ENCODE assay signal across 10 cellular contexts in the genomic region with DNA sequence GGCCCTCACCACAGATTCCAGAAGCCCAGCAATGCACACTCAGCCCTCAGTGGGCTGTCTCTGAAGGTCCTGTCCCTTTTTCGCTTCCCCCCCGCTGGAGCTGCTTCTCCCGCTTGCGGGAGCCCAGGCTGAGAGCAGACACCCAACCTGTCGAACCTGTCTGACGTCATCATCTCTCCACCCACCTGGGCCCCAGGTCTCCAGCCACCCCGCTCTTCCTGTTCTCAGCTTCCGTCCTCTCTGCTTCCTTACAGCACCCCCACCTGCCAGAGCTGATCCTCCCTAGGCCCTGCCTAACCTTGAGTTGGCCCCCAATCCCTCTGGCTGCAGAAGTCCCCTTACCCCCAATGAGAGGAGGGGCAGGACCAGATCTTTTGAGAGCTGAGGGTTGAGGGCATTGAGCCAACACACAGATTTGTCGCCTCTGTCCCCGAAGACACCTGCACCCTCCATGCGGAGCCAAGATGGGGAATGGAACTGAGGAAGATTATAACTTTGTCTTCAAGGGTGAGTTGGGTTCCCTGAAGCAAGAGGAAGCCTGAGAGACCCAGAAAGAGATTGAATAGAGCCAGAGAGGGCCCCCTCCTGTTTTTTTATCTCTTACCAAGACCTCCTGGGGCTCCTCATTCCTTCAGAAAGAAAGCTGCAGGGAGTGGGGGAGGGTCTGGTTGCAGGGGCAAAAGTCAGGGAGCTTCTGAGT. TPM values are rescaled to one million over a fixed set of nuclear protein-coding genes. Genes with fewer than 3 reads are reported as not detected.
A peak's percentile ranks its signal among the peaks of the same experiment; 100 is the strongest.
DNase-seq lines count a peak whose midpoint lies in the region; ATAC-seq and TF ChIP-seq lines count a peak whose summit lies in the region.
"Had no signal": no experiment of that assay in that cellular context is flagged by ENCODE, and none has a peak within 500 bp of the region (broad histone marks: within the 10 kb centered on the region; RNA-seq: fewer than 3 reads in every experiment).

A gene (plus strand): TSS at position 224 of the 700 bp plus-strand sequence. CDS start 241 bp downstream, at position 465.

- peak; percentile 96 for DNase-seq in GM23338 (ENCODE audit: low spot score)
- DNase-seq in NCI-H510A treated with DMSO at 0.1 percent for 48 hours (lab: John Stamatoyannopoulos, UW), result peak; percentile 96
- DNase-seq in epithelial cell of proximal tubule (ENCODE audit: low read depth), result no peak
- peak; percentile 27 for DNase-seq in osteoblast (ENCODE audit: insufficient read length, low spot score, missing footprints)
- no peak for DNase-seq in NCI-H345 treated with DMSO at 0.1 percent for 48 hours (lab: John Stamatoyannopoulos, UW; ENCODE audit: unreplicated experiment)
- DNase-seq in NCI-H2227 treated with DMSO at 0.1 percent for 48 hours (lab: John Stamatoyannopoulos, UW), result no peak
- DNase-seq: NCI-H345 had no signal

- H3K9me3 Mint-ChIP-seq in GM23338, result no peaks in the 10 kb centered on the region
- H3K9me3 Mint-ChIP-seq: activated naive CD4-positive, alpha-beta T cell treated with anti-CD3 and anti-CD28 coated beads, Interleukin-2, amount 50 U/mL, for 24 hours had no signal

- H3K27me3 ChIP-seq in GM23338 (ENCODE audit: insufficient read depth) (peaks cover 7% of the 10 kb centered on the region; the same call in 1 of the 2 replicates), osteoblast (ENCODE audit: insufficient read depth, low read length) (no peaks in the 10 kb centered on the region)

- H3K27ac ChIP-seq in GM23338 (ENCODE audit: low read depth) (peak within 1 kb of the TSS; percentile 99), osteoblast (ENCODE audit: low read depth, low read length) (no peak within 1 kb of the TSS)

- peaks cover 40% of the 10 kb centered on the region for H3K4me1 Mint-ChIP-seq in GM23338

- H3K36me3 ChIP-seq in GM23338 (ENCODE audit: insufficient read depth) (no peaks in the 10 kb centered on the region), osteoblast (ENCODE audit: insufficient read depth, low read length) (peaks cover 9% of the 10 kb centered on the region)

- H3K9me2 ChIP-seq in GM23338 (ENCODE audit: insufficient read depth), result no peaks in the 10 kb centered on the region

- H3K9me3 ChIP-seq in osteoblast (ENCODE audit: low read depth, low read length), result no peaks in the 10 kb centered on the region

- H3K4me3 ChIP-seq in GM23338 (peak within 1 kb of the TSS; percentile 59), epithelial cell of proximal tubule (ENCODE audit: low read depth, low read length) (no peak within 1 kb of the TSS), osteoblast (ENCODE audit: insufficient read depth, low read length) (no peak within 1 kb of the TSS)

- peaks cover 9% of the 10 kb centered on the region for H4K20me1 ChIP-seq in GM23338 (replicated peaks; ENCODE audit: insufficient read depth)
- H4K20me1 ChIP-seq in osteoblast (ENCODE audit: insufficient read depth, low read length), result no peaks in the 10 kb centered on the region

- H3K36me3 Mint-ChIP-seq in GM23338 (ENCODE audit: low read depth), result peaks cover 22% of the 10 kb centered on the region
- H3K36me3 Mint-ChIP-seq: activated naive CD4-positive, alpha-beta T cell treated with anti-CD3 and anti-CD28 coated beads, Interleukin-2, amount 50 U/mL, for 24 hours had no signal

- peaks cover 18% of the 10 kb centered on the region for H3K4me1 ChIP-seq in GM23338 (ENCODE audit: insufficient read depth)
- H3K4me1 ChIP-seq in osteoblast (ENCODE audit: insufficient read depth, low read length), result no peaks in the 10 kb centered on the region

- H3K4me2 ChIP-seq in GM23338 (peak within 1 kb of the TSS; percentile 85), osteoblast (ENCODE audit: insufficient read depth, low read length) (no peak within 1 kb of the TSS)

- TF ChIP-seq CTCF in GM23338 (conservative IDR thresholded peaks at IDR 0.05; ENCODE audit: low read depth in 2 of 2), result peak in 1 of 2 experiments; percentile 29; a peak in 1 of 4 replicates
- no peak for TF ChIP-seq CTCF in epithelial cell of proximal tubule (conservative IDR thresholded peaks at IDR 0.05; ENCODE audit: low read depth, low read length)
- TF ChIP-seq CTCF in osteoblast (IDR thresholded peaks at IDR 0.05; ENCODE audit: extremely low read depth, low read depth, low read length), result no peak

- ATAC-seq in GM23338 (peak; percentile 80), HG02610 (IDR thresholded peaks at IDR 0.05; ENCODE audit: unreplicated experiment) (no peak), GM19023 (IDR thresholded peaks at IDR 0.05; ENCODE audit: unreplicated experiment) (no peak)

- peaks cover 13% of the 10 kb centered on the region for H3K27me3 Mint-ChIP-seq in GM23338 (ENCODE audit: insufficient read depth, low read depth, poor library complexity)
- H3K27me3 Mint-ChIP-seq: activated naive CD4-positive, alpha-beta T cell treated with anti-CD3 and anti-CD28 coated beads, Interleukin-2, amount 50 U/mL, for 24 hours had no signal

- peak within 1 kb of the TSS; percentile 98 for H3K27ac Mint-ChIP-seq in GM23338
- H3K27ac Mint-ChIP-seq: activated naive CD4-positive, alpha-beta T cell treated with anti-CD3 and anti-CD28 coated beads, Interleukin-2, amount 50 U/mL, for 24 hours had no signal

- peak within 1 kb of the TSS; percentile 88 for H2AFZ ChIP-seq in GM23338
- no peak within 1 kb of the TSS for H2AFZ ChIP-seq in osteoblast (ENCODE audit: low read length)

- H3K79me2 ChIP-seq in GM23338 (replicated peaks; ENCODE audit: insufficient read depth), result peaks cover 9% of the 10 kb centered on the region; the same call in 1 of the 2 replicates
- H3K79me2 ChIP-seq in osteoblast (ENCODE audit: insufficient read depth, low read length), result no peaks in the 10 kb centered on the region

- H3F3A ChIP-seq in GM23338 (replicated peaks; ENCODE audit: low read depth), result peaks cover 28% of the 10 kb centered on the region

- peak within 1 kb of the TSS; percentile 88 for H3K4me3 Mint-ChIP-seq in GM23338
- H3K4me3 Mint-ChIP-seq: activated naive CD4-positive, alpha-beta T cell treated with anti-CD3 and anti-CD28 coated beads, Interleukin-2, amount 50 U/mL, for 24 hours had no signal

TF ChIP-seq in GM23338, 12 proteins besides CTCF, POLR2A, EP300 and RAD21 (continues in another document):
- TF ChIP-seq ZNF331 (CRISPR knock-in tag; IDR thresholded peaks at IDR 0.05; ENCODE audit: low read depth) (no peak), EZH2 (IDR thresholded peaks at IDR 0.05; ENCODE audit: low read depth, unreplicated experiment) (no peak), ZNF114 (CRISPR knock-in tag; IDR thresholded peaks at IDR 0.05) (no peak), NANOG (IDR thresholded peaks at IDR 0.05; ENCODE audit: borderline replicate concordance) (no peak), EZH2phosphoT487 (IDR thresholded peaks at IDR 0.05; ENCODE audit: unreplicated experiment) (no peak), POLR2AphosphoS5 (IDR thresholded peaks at IDR 0.05; ENCODE audit: low read depth) (peak; percentile 68), JUNB (IDR thresholded peaks at IDR 0.05; ENCODE audit: unreplicated experiment) (no peak), CREB1 (CRISPR knock-in tag; IDR thresholded peaks at IDR 0.05; ENCODE audit: low read depth) (peak; percentile 94), STAT1 (IDR thresholded peaks at IDR 0.05; ENCODE audit: unreplicated experiment) (no peak)
- TF ChIP-seq, protein P1, sequence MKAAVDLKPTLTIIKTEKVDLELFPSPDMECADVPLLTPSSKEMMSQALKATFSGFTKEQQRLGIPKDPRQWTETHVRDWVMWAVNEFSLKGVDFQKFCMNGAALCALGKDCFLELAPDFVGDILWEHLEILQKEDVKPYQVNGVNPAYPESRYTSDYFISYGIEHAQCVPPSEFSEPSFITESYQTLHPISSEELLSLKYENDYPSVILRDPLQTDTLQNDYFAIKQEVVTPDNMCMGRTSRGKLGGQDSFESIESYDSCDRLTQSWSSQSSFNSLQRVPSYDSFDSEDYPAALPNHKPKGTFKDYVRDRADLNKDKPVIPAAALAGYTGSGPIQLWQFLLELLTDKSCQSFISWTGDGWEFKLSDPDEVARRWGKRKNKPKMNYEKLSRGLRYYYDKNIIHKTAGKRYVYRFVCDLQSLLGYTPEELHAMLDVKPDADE (IDR thresholded peaks at IDR 0.05), result peak; percentile 39; the same call in 1 of the 2 replicates
- TF ChIP-seq, protein P2, sequence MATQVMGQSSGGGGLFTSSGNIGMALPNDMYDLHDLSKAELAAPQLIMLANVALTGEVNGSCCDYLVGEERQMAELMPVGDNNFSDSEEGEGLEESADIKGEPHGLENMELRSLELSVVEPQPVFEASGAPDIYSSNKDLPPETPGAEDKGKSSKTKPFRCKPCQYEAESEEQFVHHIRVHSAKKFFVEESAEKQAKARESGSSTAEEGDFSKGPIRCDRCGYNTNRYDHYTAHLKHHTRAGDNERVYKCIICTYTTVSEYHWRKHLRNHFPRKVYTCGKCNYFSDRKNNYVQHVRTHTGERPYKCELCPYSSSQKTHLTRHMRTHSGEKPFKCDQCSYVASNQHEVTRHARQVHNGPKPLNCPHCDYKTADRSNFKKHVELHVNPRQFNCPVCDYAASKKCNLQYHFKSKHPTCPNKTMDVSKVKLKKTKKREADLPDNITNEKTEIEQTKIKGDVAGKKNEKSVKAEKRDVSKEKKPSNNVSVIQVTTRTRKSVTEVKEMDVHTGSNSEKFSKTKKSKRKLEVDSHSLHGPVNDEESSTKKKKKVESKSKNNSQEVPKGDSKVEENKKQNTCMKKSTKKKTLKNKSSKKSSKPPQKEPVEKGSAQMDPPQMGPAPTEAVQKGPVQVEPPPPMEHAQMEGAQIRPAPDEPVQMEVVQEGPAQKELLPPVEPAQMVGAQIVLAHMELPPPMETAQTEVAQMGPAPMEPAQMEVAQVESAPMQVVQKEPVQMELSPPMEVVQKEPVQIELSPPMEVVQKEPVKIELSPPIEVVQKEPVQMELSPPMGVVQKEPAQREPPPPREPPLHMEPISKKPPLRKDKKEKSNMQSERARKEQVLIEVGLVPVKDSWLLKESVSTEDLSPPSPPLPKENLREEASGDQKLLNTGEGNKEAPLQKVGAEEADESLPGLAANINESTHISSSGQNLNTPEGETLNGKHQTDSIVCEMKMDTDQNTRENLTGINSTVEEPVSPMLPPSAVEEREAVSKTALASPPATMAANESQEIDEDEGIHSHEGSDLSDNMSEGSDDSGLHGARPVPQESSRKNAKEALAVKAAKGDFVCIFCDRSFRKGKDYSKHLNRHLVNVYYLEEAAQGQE (IDR thresholded peaks at IDR 0.05; ENCODE audit: unreplicated experiment), result no peak

RNA-seq across cellular contexts. Expression of the gene that starts here (rescaled TPM):
- 21.3 and 30.0 TPM in 2 replicates for total RNA-seq in GM23338 (2014; rRNA removed; shearing (Covaris generic))
- polyA plus RNA-seq in GM23338 (2016; fragmentation: Nextera tagmentation; extraction: Ambion mirVana), result 42.7 and 47.3 TPM in 2 replicates
- total RNA-seq in epithelial cell of proximal tubule (17.8 and 47.5 TPM in 2 replicates), osteoblast (not detected in 2 replicates)

Comparison
In these comparisons a context has a peak if more than half of its experiments do, and no peak if none do; other contexts are left out.
1. RNA of the gene that starts here (total RNA-seq): 17.8 to 47.5 TPM in epithelial cell of proximal tubule and 21.3 to 30.0 TPM in GM23338; not detected in osteoblast; every median in the first group is over 10 times any median in the second.
2. Peak in DNase-seq in osteoblast; RNA of the gene not detected or under 1 TPM.
3. DNase-seq: peak in GM23338 (single experiment) and NCI-H510A treated with DMSO at 0.1 percent for 48 hours (single experiment); none in epithelial cell of proximal tubule (single experiment), NCI-H345 treated with DMSO at 0.1 percent for 48 hours (single experiment) and NCI-H2227 treated with DMSO at 0.1 percent for 48 hours (single experiment).